10 cellular contexts compared by ENCODE assay signal in genomic region chr1:58727363-58727762, GRCh38. TPM values are rescaled to one million over a fixed set of nuclear protein-coding genes. Genes with fewer than 3 reads are reported as not detected.
A peak's percentile ranks its signal among the peaks of the same experiment; 100 is the strongest.
DNase-seq lines count a peak whose midpoint lies in the region; TF ChIP-seq lines count a peak whose summit lies in the region.
"Had no signal": no experiment of that assay in that cellular context is flagged by ENCODE, and none has a peak within 500 bp of the region (broad histone marks: within the 10 kb centered on the region; RNA-seq: fewer than 3 reads in every experiment).

No MANE protein-coding gene starts in this region.

- peak; percentile 8 for DNase-seq in NCI-H146 (lab: John Stamatoyannopoulos, UW)
- no peak for DNase-seq in NCI-H146 treated with DMSO at 0.1 percent for 48 hours (lab: John Stamatoyannopoulos, UW; ENCODE audit: unreplicated experiment)
- DNase-seq in NCI-H524 treated with DMSO at 0.1 percent for 48 hours (lab: John Stamatoyannopoulos, UW) = peak; percentile 10
- DNase-seq in dermis microvascular lymphatic vessel endothelial cell (ENCODE audit: low read depth in 2 of 2) = peak; percentile 62 to 97
- peak; percentile 99 for DNase-seq in renal cortical epithelial cell (ENCODE audit: low read depth)
- DNase-seq in retina = no peak
- DNase-seq in cortex of kidney (lab: John Stamatoyannopoulos, UW) = no peak
- no peak for DNase-seq in GM20000 (ENCODE audit: low spot score)
- DNase-seq: naive B cell, WERI-Rb-1 had no signal

- TF ChIP-seq CTCF in GM20000 (IDR thresholded peaks at IDR 0.05; ENCODE audit: extremely low read depth, missing control alignments) = no peak

RNA-seq across cellular contexts. Expression of gene MYSM1, which starts 27.5 kb away (rescaled TPM):
- total RNA-seq in dermis microvascular lymphatic vessel endothelial cell (13.1 and 14.8 TPM in 2 replicates), renal cortical epithelial cell (5.2 and 25.0 TPM in 2 replicates)

RNA-seq across cellular contexts. Expression of gene JUN, which starts 56.5 kb away (rescaled TPM):
- total RNA-seq in dermis microvascular lymphatic vessel endothelial cell (43.4 and 72.7 TPM in 2 replicates), renal cortical epithelial cell (104 and 154 TPM in 2 replicates)

Comparison
In these comparisons a context has a peak if more than half of its experiments do, and no peak if none do; other contexts are left out.
1. DNase-seq: peak in NCI-H146 (single experiment), NCI-H524 treated with DMSO at 0.1 percent for 48 hours (single experiment), dermis microvascular lymphatic vessel endothelial cell (2 of 2) and renal cortical epithelial cell (single experiment); none in NCI-H146 treated with DMSO at 0.1 percent for 48 hours (single experiment), retina (single experiment), cortex of kidney (single experiment) and GM20000 (single experiment).